Comparison of ENCODE assay signal across 10 cellular contexts in genomic region chr6:54846243-54846856, GRCh38. TPM values are rescaled to one million over a fixed set of nuclear protein-coding genes. Genes with fewer than 3 reads are reported as not detected.
A peak's percentile ranks its signal among the peaks of the same experiment; 100 is the strongest.
DNase-seq lines count a peak whose midpoint lies in the region; ATAC-seq and TF ChIP-seq lines count a peak whose summit lies in the region.
"Had no signal": no experiment of that assay in that cellular context is flagged by ENCODE, and none has a peak within 500 bp of the region (broad histone marks: within the 10 kb centered on the region; RNA-seq: fewer than 3 reads in every experiment).

A gene with protein sequence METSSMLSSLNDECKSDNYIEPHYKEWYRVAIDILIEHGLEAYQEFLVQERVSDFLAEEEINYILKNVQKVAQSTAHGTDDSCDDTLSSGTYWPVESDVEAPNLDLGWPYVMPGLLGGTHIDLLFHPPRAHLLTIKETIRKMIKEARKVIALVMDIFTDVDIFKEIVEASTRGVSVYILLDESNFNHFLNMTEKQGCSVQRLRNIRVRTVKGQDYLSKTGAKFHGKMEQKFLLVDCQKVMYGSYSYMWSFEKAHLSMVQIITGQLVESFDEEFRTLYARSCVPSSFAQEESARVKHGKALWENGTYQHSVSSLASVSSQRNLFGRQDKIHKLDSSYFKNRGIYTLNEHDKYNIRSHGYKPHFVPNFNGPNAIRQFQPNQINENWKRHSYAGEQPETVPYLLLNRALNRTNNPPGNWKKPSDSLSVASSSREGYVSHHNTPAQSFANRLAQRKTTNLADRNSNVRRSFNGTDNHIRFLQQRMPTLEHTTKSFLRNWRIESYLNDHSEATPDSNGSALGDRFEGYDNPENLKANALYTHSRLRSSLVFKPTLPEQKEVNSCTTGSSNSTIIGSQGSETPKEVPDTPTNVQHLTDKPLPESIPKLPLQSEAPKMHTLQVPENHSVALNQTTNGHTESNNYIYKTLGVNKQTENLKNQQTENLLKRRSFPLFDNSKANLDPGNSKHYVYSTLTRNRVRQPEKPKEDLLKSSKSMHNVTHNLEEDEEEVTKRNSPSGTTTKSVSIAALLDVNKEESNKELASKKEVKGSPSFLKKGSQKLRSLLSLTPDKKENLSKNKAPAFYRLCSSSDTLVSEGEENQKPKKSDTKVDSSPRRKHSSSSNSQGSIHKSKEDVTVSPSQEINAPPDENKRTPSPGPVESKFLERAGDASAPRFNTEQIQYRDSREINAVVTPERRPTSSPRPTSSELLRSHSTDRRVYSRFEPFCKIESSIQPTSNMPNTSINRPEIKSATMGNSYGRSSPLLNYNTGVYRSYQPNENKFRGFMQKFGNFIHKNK (plus strand): TSS chr6:54846771. CDS start chr6:54870247, 23,476 bp downstream.

- no peak for ATAC-seq in GM18870 (IDR thresholded peaks at IDR 0.05; ENCODE audit: unreplicated experiment)
- ATAC-seq in HG02610 (IDR thresholded peaks at IDR 0.05; ENCODE audit: unreplicated experiment): no peak

- H3K4me3 ChIP-seq in AG04450 (ENCODE audit: low read depth, low read length) (peak within 1 kb of the TSS; percentile 70), fibroblast of pulmonary artery (replicated peaks; ENCODE audit: low read depth, low read length) (peak within 1 kb of the TSS; percentile 40)

- peaks cover 3% of the 10 kb centered on the region for H3K27me3 ChIP-seq in AG04450 (ENCODE audit: control insufficient read depth, insufficient read depth, low read length)

- TF ChIP-seq CTCF in AG04450 (IDR thresholded peaks at IDR 0.05; ENCODE audit: low read depth, low read length) (no peak), fibroblast of pulmonary artery (IDR thresholded peaks at IDR 0.05; ENCODE audit: low read length, missing control alignments) (no peak), nephron (IDR thresholded peaks at IDR 0.05; ENCODE audit: unreplicated experiment in 3 of 3) (no peak)

- H3K4me3 Mint-ChIP-seq in nephron: peak within 1 kb of the TSS; percentile 90 to 91 (median 91)

- peaks cover 49% of the 10 kb centered on the region for H3K27me3 Mint-ChIP-seq in nephron (ENCODE audit: low read depth)

- no peak within 1 kb of the TSS for H3K27ac ChIP-seq in AG04450 (ENCODE audit: low read depth, low read length)

- H3K27ac Mint-ChIP-seq in nephron: peak within 1 kb of the TSS; percentile 79 to 94 (median 91)

- POLR2A ChIA-PET in AG04450 (lab: Yijun Ruan, JAX): no interaction called here

- CTCF ChIA-PET in AG04450 (lab: Charles Lee): no interaction called here

- peaks cover 9% of the 10 kb centered on the region for H3K4me1 Mint-ChIP-seq in nephron

- H3K9me3 ChIP-seq in AG04450 (ENCODE audit: control insufficient read depth, insufficient read depth, low read length): no peaks in the 10 kb centered on the region; the same call in 1 of the 2 replicates

- H3K9me3 Mint-ChIP-seq in nephron: no peaks in the 10 kb centered on the region

- DNase-seq in AG04450 (ENCODE audit: low read depth, low spot score): no peak
- peak; percentile 66 for DNase-seq in NCI-H526 treated with DMSO at 0.1 percent for 48 hours (lab: John Stamatoyannopoulos, UW)
- no peak for DNase-seq in fibroblast of pulmonary artery (ENCODE audit: low read depth)
- no peak for DNase-seq in stimulated activated CD4-positive, alpha-beta T cell treated with anti-CD3 and anti-CD28 coated beads, Interleukin-1b, Interleukin-23, amount 100 ng/mL, for 48 hours
- DNase-seq in dermis blood vessel endothelial cell: no peak

- no peaks in the 10 kb centered on the region for H3K36me3 Mint-ChIP-seq in nephron (ENCODE audit: low read depth)

RNA-seq across cellular contexts. Expression of the gene that starts here (rescaled TPM):
- 0.05 and 0.09 TPM in 2 replicates for polyA plus RNA-seq in AG04450 (2011; rRNA removed)
- polyA minus RNA-seq in AG04450 (2011; rRNA and poly(A)+ RNA removed): 0.14 and 0.17 TPM in 2 replicates
- total RNA-seq in dermis blood vessel endothelial cell: not detected in 2 replicates
- total RNA-seq: Daoy; T-helper 2 cell treated with Interferon-gamma antibody and Interleukin-4, amounts not matched to agents 100 ng/mL and 5 ng/mL, for 36 hours had no signal
